ENCODE assay signal across 21 cellular contexts in genomic region chr20:32958574-32958973, GRCh38. TPM values are rescaled to one million over a fixed set of nuclear protein-coding genes. Genes with fewer than 3 reads are reported as not detected.
"Had no signal": no experiment of that assay in that cellular context is flagged by ENCODE, and none has a peak within 500 bp of the region (broad histone marks: within the 10 kb centered on the region; RNA-seq: fewer than 3 reads in every experiment).

No MANE protein-coding gene starts in this region.

- H3K27me3 ChIP-seq: MG63 had no signal

- H3K36me3 ChIP-seq: MG63 had no signal

- H3K4me3 ChIP-seq: MG63 had no signal

- DNase-seq: IMR-90, Karpas-422, KG1, MG63, NCI-H1092 treated with DMSO at 0.1 percent for 48 hours, NCI-H1436, NCI-H187, NCI-H2029, NCI-H2081 treated with DMSO at 0.1 percent for 48 hours, NCI-H2171, NCI-H226, NCI-H446, NCI-H510A, NCI-H524 treated with DMSO at 0.1 percent for 48 hours, NCI-H69, NCI-H774, RPMI8226, SHP77, SK-N-SH had no signal

- H3K9me3 ChIP-seq: SK-N-SH had no signal

RNA-seq across cellular contexts. Expression of gene SUN5, which starts 45.7 kb away (rescaled TPM):
- total RNA-seq: HT-29, IMR-90, SK-MEL-5 had no signal
- polyA plus RNA-seq: IMR-90, SK-N-SH had no signal

RNA-seq across cellular contexts. Expression of gene BPIFB2, which starts 48.9 kb away (rescaled TPM):
- total RNA-seq: HT-29, IMR-90, SK-MEL-5 had no signal
- polyA plus RNA-seq: IMR-90, SK-N-SH had no signal
